ENCODE assay signal across 1 cellular context in genomic region chr4:156694413-156694812, GRCh38.
TF ChIP-seq lines count a peak whose summit lies in the region.

No MANE protein-coding gene starts in this region.

TF ChIP-seq in HCT116, 20 proteins besides CTCF, POLR2A, EP300 and RAD21 (continued from another document):
- TF ChIP-seq CEBPB (IDR thresholded peaks at IDR 0.05; ENCODE audit: low read depth): no peak
- no peak for TF ChIP-seq EGR1 (IDR thresholded peaks at IDR 0.05; ENCODE audit: low read depth)
- TF ChIP-seq JUND (IDR thresholded peaks at IDR 0.05): no peak
- no peak for TF ChIP-seq FOSL1 (IDR thresholded peaks at IDR 0.05; ENCODE audit: low read depth)
- no peak for TF ChIP-seq SRF (IDR thresholded peaks at IDR 0.05; ENCODE audit: low read depth)
- TF ChIP-seq CBX3 (IDR thresholded peaks at IDR 0.05; ENCODE audit: low read depth): no peak
- TF ChIP-seq EZH2 (IDR thresholded peaks at IDR 0.05): no peak
- TF ChIP-seq ZNF274 (IDR thresholded peaks at IDR 0.05; ENCODE audit: low read depth, low read length): no peak
- TF ChIP-seq ELF1 (IDR thresholded peaks at IDR 0.05; ENCODE audit: borderline replicate concordance, low read depth): no peak
- no peak for TF ChIP-seq ZFX (IDR thresholded peaks at IDR 0.05)
